Comparison of ENCODE assay signal across 8 cellular contexts in genomic region chr15:75712668-75713337, GRCh38. TPM values are rescaled to one million over a fixed set of nuclear protein-coding genes. Genes with fewer than 3 reads are reported as not detected.
DNase-seq lines count a peak whose midpoint lies in the region; ATAC-seq and TF ChIP-seq lines count a peak whose summit lies in the region.

Gene CSPG4 (minus strand): TSS chr15:75712848. CDS start chr15:75712755, 93 bp downstream.

- no peak within 1 kb of the TSS for H3K27ac ChIP-seq in BLaER1

- no peaks in the 10 kb centered on the region for H3K36me3 ChIP-seq in BLaER1

- peak within 1 kb of the TSS; percentile 31 for H3K4me2 ChIP-seq in BLaER1

- CTCF ChIA-PET in activated CD4-positive, alpha-beta T cell treated with anti-CD3 and anti-CD28 coated beads for 36 hours (lab: Charles Lee): interaction anchor here (0.7 kb wide), 1 partner anchor 1290 kb away, joined by 3 read pairs; no protein-coding TSS in a partner anchor

- DNase-seq in NCI-H69 (lab: John Stamatoyannopoulos, UW) (peak; percentile 33), fibroblast of the aortic adventitia (ENCODE audit: low read depth) (peak; percentile 65), omental fat pad (ENCODE audit: low spot score) (no peak), kidney glomerular epithelial cell (lab: John Stamatoyannopoulos, UW) (no peak)
- DNase-seq in activated CD4-positive, alpha-beta T cell treated with anti-CD3 and anti-CD28 coated beads for 36 hours: no peak

- H3K36me3 Mint-ChIP-seq in activated CD4-positive, alpha-beta T cell treated with anti-CD3 and anti-CD28 coated beads for 36 hours (ENCODE audit: low read depth): no peaks in the 10 kb centered on the region

- H3K9ac ChIP-seq in BLaER1: no peak within 1 kb of the TSS

- H3K9me3 Mint-ChIP-seq in activated CD4-positive, alpha-beta T cell treated with anti-CD3 and anti-CD28 coated beads for 36 hours (ENCODE audit: low read depth): no peaks in the 10 kb centered on the region

- peaks cover 24% of the 10 kb centered on the region for H3K4me1 ChIP-seq in BLaER1

- no peaks in the 10 kb centered on the region for H3K9me3 ChIP-seq in BLaER1

- peak; percentile 33 for ATAC-seq in omental fat pad (ENCODE audit: low FRiP score)
- ATAC-seq in activated CD4-positive, alpha-beta T cell treated with anti-CD3 and anti-CD28 coated beads for 36 hours: no peak
- ATAC-seq in HG02970 (IDR thresholded peaks at IDR 0.05; ENCODE audit: low FRiP score, unreplicated experiment): no peak
- ATAC-seq in GM21529 (IDR thresholded peaks at IDR 0.05; ENCODE audit: unreplicated experiment): no peak

- peaks cover 16% of the 10 kb centered on the region for H3K27me3 ChIP-seq in BLaER1

- H3K4me1 Mint-ChIP-seq in activated CD4-positive, alpha-beta T cell treated with anti-CD3 and anti-CD28 coated beads for 36 hours: no peaks in the 10 kb centered on the region

- TF ChIP-seq CTCF in fibroblast of the aortic adventitia (IDR thresholded peaks at IDR 0.05; ENCODE audit: insufficient read depth, low read length) (no peak), omental fat pad (IDR thresholded peaks at IDR 0.05) (no peak)

- intact Hi-C loops in activated CD4-positive, alpha-beta T cell treated with anti-CD3 and anti-CD28 coated beads for 36 hours (cut with DNase I, micrococcal nuclease): no loop called here

- POLR2A ChIA-PET in activated CD4-positive, alpha-beta T cell treated with anti-CD3 and anti-CD28 coated beads for 36 hours (lab: Charles Lee): interaction anchor here (0.5 kb wide), 1 partner anchor 65 kb away, joined by 3 read pairs; no protein-coding TSS in a partner anchor

- H3K27ac Mint-ChIP-seq in activated CD4-positive, alpha-beta T cell treated with anti-CD3 and anti-CD28 coated beads for 36 hours: no peak within 1 kb of the TSS

- H3K4me3 ChIP-seq in BLaER1 (no peak within 1 kb of the TSS), fibroblast of the aortic adventitia (ENCODE audit: low read depth, low read length) (peak within 1 kb of the TSS; percentile 75)

- peaks cover 11% of the 10 kb centered on the region for H3K27me3 Mint-ChIP-seq in activated CD4-positive, alpha-beta T cell treated with anti-CD3 and anti-CD28 coated beads for 36 hours

- no peak within 1 kb of the TSS for H3K4me3 Mint-ChIP-seq in activated CD4-positive, alpha-beta T cell treated with anti-CD3 and anti-CD28 coated beads for 36 hours

- no peaks in the 10 kb centered on the region for H4K20me1 ChIP-seq in BLaER1

RNA-seq across cellular contexts. Expression of gene CSPG4, which starts in this region (rescaled TPM):
- total RNA-seq in fibroblast of the aortic adventitia (ENCODE audit: low replicate concordance): 12.0 and 27.8 TPM in 2 replicates
- 100 to 1,000 TPM in 1 of 4 donors, 10 to 100 TPM in 3; 29.9 to 144 (median 49.7) TPM for total RNA-seq in omental fat pad
- total RNA-seq in activated CD4-positive, alpha-beta T cell treated with anti-CD3 and anti-CD28 coated beads for 36 hours: not detected

Comparison
In these comparisons a context has a peak if more than half of its experiments do, and no peak if none do; other contexts are left out.
1. RNA of gene CSPG4 (total RNA-seq): 29.9 to 144 TPM in omental fat pad and 12.0 to 27.8 TPM in fibroblast of the aortic adventitia; not detected in activated CD4-positive, alpha-beta T cell treated with anti-CD3 and anti-CD28 coated beads for 36 hours; every median in the first group is over 10 times any median in the second.
2. DNase-seq: peak in NCI-H69 (single experiment) and fibroblast of the aortic adventitia (single experiment); none in omental fat pad (single experiment), activated CD4-positive, alpha-beta T cell treated with anti-CD3 and anti-CD28 coated beads for 36 hours (single experiment) and kidney glomerular epithelial cell (single experiment).